In the genomic region with DNA sequence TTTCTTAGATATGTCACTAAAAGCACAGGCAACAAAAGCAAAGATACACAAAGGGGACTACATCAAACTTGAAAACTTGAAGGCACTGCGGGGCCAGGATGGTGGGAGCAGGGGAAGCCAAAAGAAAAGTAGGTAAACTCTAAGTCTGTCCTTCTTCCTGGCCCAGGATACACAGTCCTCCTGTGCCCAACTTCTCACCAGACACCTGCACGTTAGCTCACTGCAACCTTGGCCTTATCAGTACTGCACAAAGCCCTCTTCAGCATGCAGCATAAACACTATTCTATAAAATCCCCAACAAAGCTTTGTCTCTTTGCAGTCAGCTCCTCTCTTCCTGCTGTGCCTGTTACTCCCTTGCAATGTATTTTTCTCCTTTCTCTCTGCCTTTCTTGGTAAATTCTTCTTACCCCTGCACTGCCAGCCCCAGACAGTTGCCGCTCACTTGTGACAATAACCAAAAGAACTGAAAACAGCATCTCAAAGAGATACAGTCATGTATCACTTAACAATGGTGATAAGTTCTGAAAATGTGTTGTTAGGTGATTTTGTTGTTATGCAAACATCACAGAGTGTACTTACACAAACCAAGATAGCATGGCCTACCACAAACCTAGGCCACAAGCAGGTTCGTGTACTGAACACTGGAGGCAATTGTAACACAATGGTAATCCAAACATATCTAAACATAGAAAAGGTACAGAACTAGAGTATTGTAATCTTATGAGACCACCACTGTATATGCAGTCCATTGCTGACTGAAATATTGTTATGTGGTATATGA, we compare ENCODE assay signal across 23 cellular contexts. TPM values are rescaled to one million over a fixed set of nuclear protein-coding genes. Genes with fewer than 3 reads are reported as not detected.
DNase-seq lines count a peak whose midpoint lies in the region; TF ChIP-seq lines count a peak whose summit lies in the region.
"Had no signal": no experiment of that assay in that cellular context is flagged by ENCODE, and none has a peak within 500 bp of the region (broad histone marks: within the 10 kb centered on the region; RNA-seq: fewer than 3 reads in every experiment).

No MANE protein-coding gene starts in this region.

- DNase-seq in NCI-H82 (lab: John Stamatoyannopoulos, UW): peak; percentile 8
- no peak for DNase-seq in NCI-H82 treated with DMSO at 0.1 percent for 48 hours (lab: John Stamatoyannopoulos, UW; ENCODE audit: unreplicated experiment)
- no peak for DNase-seq in dorsolateral prefrontal cortex
- DNase-seq in inferior parietal cortex (ENCODE audit: extremely low spot score): no peak
- no peak for DNase-seq in activated gamma-delta T cell treated with Interleukin-2 at 50 U/mL for 16 hours
- no peak for DNase-seq in activated CD4-positive, alpha-beta T cell treated with anti-CD3 and anti-CD28 coated beads for 1 hour
- DNase-seq: activated CD4-positive, alpha-beta T cell treated with anti-CD3 and anti-CD28 coated beads, Interleukin-2, amount 50 U/mL, for 1 hour; activated CD8-positive, alpha-beta memory T cell treated with anti-CD3 and anti-CD28 coated beads, Interleukin-2, amount 50 U/mL, for 4 hours; activated gamma-delta T cell; cerebellar nuclear complex; COR-L47; effector memory CD8-positive, alpha-beta T cell; heart right ventricle; naive thymus-derived CD8-positive, alpha-beta T cell; NCI-H2171; NCI-H526; psoas muscle; transverse colon had no signal

- H3K9me3 ChIP-seq in thymus (ENCODE audit: control insufficient read depth): no peaks in the 10 kb centered on the region
- H3K9me3 ChIP-seq: adrenal gland, psoas muscle, transverse colon had no signal

- TF ChIP-seq CTCF in dorsolateral prefrontal cortex (IDR thresholded peaks at IDR 0.05 in 54 of 56, conservative IDR thresholded peaks at IDR 0.05 in 2 of 56; ENCODE audit: low read depth in 1 of 56, partially characterized antibody in 56 of 56): no peak

- H3K27ac ChIP-seq in dorsolateral prefrontal cortex: peak overlapping the region in 54 of 59 donors; percentile 0 to 91 (median 76)
- H3K27ac ChIP-seq in layer of hippocampus (ENCODE audit: low read depth, low read length): peak overlapping the region; percentile 16
- peak overlapping the region; percentile 82 for H3K27ac ChIP-seq in thymus (ENCODE audit: low read depth)
- H3K27ac ChIP-seq: 22Rv1, psoas muscle had no signal

- no peaks in the 10 kb centered on the region for H3K27me3 ChIP-seq in dorsolateral prefrontal cortex
- H3K27me3 ChIP-seq in layer of hippocampus (ENCODE audit: control insufficient read depth, insufficient read depth, low read length): no peaks in the 10 kb centered on the region
- no peaks in the 10 kb centered on the region for H3K27me3 ChIP-seq in thymus (ENCODE audit: control insufficient read depth, insufficient read depth)
- H3K27me3 ChIP-seq: adrenal gland, heart right ventricle, transverse colon had no signal

- H3K4me1 ChIP-seq in thymus (ENCODE audit: control insufficient read depth, insufficient read depth, low read length): peaks cover 18% of the 10 kb centered on the region
- H3K4me1 ChIP-seq: psoas muscle had no signal

- 54% methylated on average over 4 of the region's 4 CpGs for WGBS in thymus

- intact Hi-C loops in dorsolateral prefrontal cortex (cut with DNase I): loop anchor here in 1 of 2 donors (10.0 kb wide), 2 partner anchors 161 to 279 kb away; a partner anchor contains a TSS

- H3K36me3 ChIP-seq in thymus (ENCODE audit: control insufficient read depth, insufficient read depth): peaks cover 8% of the 10 kb centered on the region
- H3K36me3 ChIP-seq: adrenal gland, heart right ventricle, transverse colon had no signal

- H3K4me3 ChIP-seq in dorsolateral prefrontal cortex: peak overlapping the region in 14 of 59 donors; percentile 8 to 51 (median 32)
- no peak overlapping the region for H3K4me3 ChIP-seq in thymus (ENCODE audit: low read length)
- H3K4me3 ChIP-seq: adrenal gland, heart right ventricle, psoas muscle had no signal

RNA-seq across cellular contexts. Expression of a gene that starts 51.2 kb away (rescaled TPM):
- 10 to 100 TPM in 107 of 120 experiments, 1 to 10 TPM in 13; 7.5 to 30.6 (median 13.7) TPM for total RNA-seq in dorsolateral prefrontal cortex
- polyA plus RNA-seq in thymus: 28.5 TPM
- total RNA-seq: HT1080 had no signal

Comparison
In these comparisons a context has a peak if more than half of its experiments do, and no peak if none do; other contexts are left out.
1. H3K27ac ChIP-seq: peak in every context shown above with its lines; median percentile 82 in thymus; 76 in dorsolateral prefrontal cortex; 16 in layer of hippocampus.